ENCODE assay signal across 25 cellular contexts in the genomic region with DNA sequence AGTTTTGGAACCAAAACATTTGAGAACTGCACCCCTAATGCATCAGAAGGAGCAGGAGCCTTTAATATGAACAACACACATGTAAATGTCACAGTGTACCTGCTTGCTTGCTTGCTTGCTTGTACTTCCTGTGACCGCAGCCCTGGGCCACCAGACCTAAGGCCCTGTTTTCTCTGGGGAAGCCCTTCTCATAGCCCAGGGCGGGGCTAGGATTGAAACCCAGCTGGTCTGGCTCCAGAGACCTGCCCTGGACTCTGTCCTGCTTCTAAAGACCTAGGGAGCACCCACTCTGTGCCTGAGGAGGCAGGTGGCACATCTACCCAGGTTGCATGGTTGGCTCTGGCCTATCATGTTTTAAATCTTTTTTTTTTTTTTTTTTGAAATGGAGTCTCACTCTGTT. TPM values are rescaled to one million over a fixed set of nuclear protein-coding genes. Genes with fewer than 3 reads are reported as not detected.
DNase-seq lines count a peak whose midpoint lies in the region; ATAC-seq and TF ChIP-seq lines count a peak whose summit lies in the region.
"Had no signal": no experiment of that assay in that cellular context is flagged by ENCODE, and none has a peak within 500 bp of the region (broad histone marks: within the 10 kb centered on the region; RNA-seq: fewer than 3 reads in every experiment).

No MANE protein-coding gene starts in this region.

- ATAC-seq in activated CD8-positive, alpha-beta memory T cell treated with anti-CD3 and anti-CD28 coated beads, Interleukin-2, amount 10 ng/mL, durations not matched to agents 7 days and 5 days: peak; percentile 30
- peak; percentile 75 for ATAC-seq in memory B cell (ENCODE audit: low read depth)
- ATAC-seq in HG02588 (IDR thresholded peaks at IDR 0.05; ENCODE audit: unreplicated experiment): no peak
- ATAC-seq in GM18873 (IDR thresholded peaks at IDR 0.05; ENCODE audit: low FRiP score, unreplicated experiment): no peak
- ATAC-seq: body of pancreas, natural killer cell had no signal

- CTCF ChIA-PET in activated CD8-positive, alpha-beta memory T cell treated with anti-CD3 and anti-CD28 coated beads, Interleukin-2, amount 10 ng/mL, durations not matched to agents 7 days and 5 days (lab: Charles Lee): interaction anchor here (0.7 kb wide), 1 partner anchor 40 kb away, joined by 3 read pairs; no protein-coding TSS in a partner anchor
- CTCF ChIA-PET in mammary epithelial cell (lab: Charles Lee; ENCODE audit: low non-redundant PET) (no interaction called here), MCF 10A (lab: Yijun Ruan, JAX) (interaction anchor here (0.7 to 1.7 kb wide), 2 partner anchors 21 to 41 kb away, joined by 3 read pairs; no protein-coding TSS in a partner anchor)

- BruUV-seq in mammary epithelial cell (replicated peaks; lab: Mats Ljungman, UMichigan) (no TSS peak), MCF 10A (replicated peaks; lab: Mats Ljungman, UMichigan) (no TSS peak)

- H3K9me3 ChIP-seq in MM.1S (replicated peaks; ENCODE audit: insufficient read depth, low read length) (no peaks in the 10 kb centered on the region), mammary epithelial cell (replicated peaks; ENCODE audit: insufficient read depth, low read length) (no peaks in the 10 kb centered on the region)
- H3K9me3 ChIP-seq: adrenal gland, body of pancreas, left ventricle myocardium inferior had no signal

- no peak for DNase-seq in activated CD8-positive, alpha-beta memory T cell treated with anti-CD3 and anti-CD28 coated beads, Interleukin-2, amount 10 ng/mL, durations not matched to agents 7 days and 5 days
- no peak for DNase-seq in activated CD8-positive, alpha-beta memory T cell treated with anti-CD3 and anti-CD28 coated beads, Interleukin-2, amount 50 U/mL, for 48 hours
- DNase-seq in MM.1S: peak; percentile 37
- DNase-seq in memory B cell (ENCODE audit: low spot score in 2 of 2): peak in 1 of 2 donors; percentile 27
- DNase-seq in mammary epithelial cell: no peak
- no peak for DNase-seq in MCF 10A (ENCODE audit: unreplicated experiment)
- DNase-seq: activated CD4-positive, alpha-beta T cell treated with anti-CD3 and anti-CD28 coated beads, Interleukin-2, amount 50 U/mL, for 4 hours; activated naive CD4-positive, alpha-beta T cell treated with anti-CD3 and anti-CD28 coated beads for 36 hours; adrenal gland; body of pancreas; CD4-positive, alpha-beta memory T cell; EL; left ventricle myocardium inferior; natural killer cell; NCI-H1105 treated with DMSO at 0.1 percent for 48 hours; NCI-H2029; NCI-H526; stimulated activated CD8-positive, alpha-beta memory T cell treated with anti-CD3 and anti-CD28 coated beads, Interleukin-4, amount 100 ng/mL, for 48 hours; T-helper 1 cell had no signal

- H3K27me3 ChIP-seq in MM.1S (replicated peaks; ENCODE audit: insufficient read depth, low read length) (no peaks in the 10 kb centered on the region), mammary epithelial cell (ENCODE audit: insufficient read depth, low read length) (no peaks in the 10 kb centered on the region)
- H3K27me3 ChIP-seq: adrenal gland, body of pancreas had no signal

- H3K4me2 ChIP-seq in MM.1S (ENCODE audit: low read depth, low read length) (no peak overlapping the region), mammary epithelial cell (ENCODE audit: insufficient read depth, low read depth, low read length) (no peak overlapping the region)

- no peaks in the 10 kb centered on the region for H3K36me3 Mint-ChIP-seq in activated CD8-positive, alpha-beta memory T cell treated with anti-CD3 and anti-CD28 coated beads, Interleukin-2, amount 10 ng/mL, durations not matched to agents 7 days and 5 days
- H3K36me3 Mint-ChIP-seq in memory B cell: peaks cover 17% of the 10 kb centered on the region
- H3K36me3 Mint-ChIP-seq in MCF 10A (ENCODE audit: insufficient read depth, unreplicated experiment): no peaks in the 10 kb centered on the region
- H3K36me3 Mint-ChIP-seq: CD4-positive, alpha-beta memory T cell; mesothelial cell of epicardium; natural killer cell; type B pancreatic cell had no signal

- no peak for TF ChIP-seq CTCF in MM.1S (IDR thresholded peaks at IDR 0.05; ENCODE audit: low read length)
- no peak for TF ChIP-seq CTCF in mammary epithelial cell (conservative IDR thresholded peaks at IDR 0.05 in 1 of 2, IDR thresholded peaks at IDR 0.05 in 1 of 2; ENCODE audit: extremely low read depth in 1 of 2, insufficient read depth in 1 of 2, low read depth in 1 of 2, low read length in 2 of 2)
- TF ChIP-seq CTCF in MCF 10A (IDR thresholded peaks at IDR 0.05; ENCODE audit: unreplicated experiment): no peak

- in situ Hi-C loops in mammary epithelial cell (cut with MboI; ENCODE audit: low sequenced_read_pairs in 2 of 2): no loop called here

- H3K9ac ChIP-seq in MM.1S (ENCODE audit: low read length) (no peak overlapping the region), mammary epithelial cell (ENCODE audit: insufficient read depth, low read length) (no peak overlapping the region)

- no peak overlapping the region for H3K27ac Mint-ChIP-seq in activated CD8-positive, alpha-beta memory T cell treated with anti-CD3 and anti-CD28 coated beads, Interleukin-2, amount 10 ng/mL, durations not matched to agents 7 days and 5 days
- H3K27ac Mint-ChIP-seq in memory B cell (peak overlapping the region; percentile 76), MCF 10A (ENCODE audit: low read depth, unreplicated experiment) (no peak overlapping the region)
- H3K27ac Mint-ChIP-seq: activated naive CD4-positive, alpha-beta T cell treated with anti-CD3 and anti-CD28 coated beads for 36 hours; activated T-helper 1 cell treated with anti-CD3 and anti-CD28 coated beads, Interleukin-12 subunit alpha, Interleukin-12 subunit beta, Interleukin-2, Interleukin-4 antibody, amounts not matched to agents 30 ng/mL and 10 ng/mL and 1 ng/mL, durations not matched to agents 14 hours and 24 hours and 36 hours; mesothelial cell of epicardium; natural killer cell; type B pancreatic cell had no signal

- peaks cover 19% of the 10 kb centered on the region for H3K4me1 Mint-ChIP-seq in activated CD8-positive, alpha-beta memory T cell treated with anti-CD3 and anti-CD28 coated beads, Interleukin-2, amount 10 ng/mL, durations not matched to agents 7 days and 5 days
- peaks cover 25% of the 10 kb centered on the region for H3K4me1 Mint-ChIP-seq in memory B cell
- no peaks in the 10 kb centered on the region for H3K4me1 Mint-ChIP-seq in MCF 10A (ENCODE audit: insufficient read depth, unreplicated experiment)
- H3K4me1 Mint-ChIP-seq: CD4-positive, alpha-beta memory T cell had no signal

- H3K9me3 Mint-ChIP-seq in activated CD8-positive, alpha-beta memory T cell treated with anti-CD3 and anti-CD28 coated beads, Interleukin-2, amount 10 ng/mL, durations not matched to agents 7 days and 5 days (ENCODE audit: low read depth): no peaks in the 10 kb centered on the region
- H3K9me3 Mint-ChIP-seq in memory B cell (no peaks in the 10 kb centered on the region), MCF 10A (ENCODE audit: unreplicated experiment) (no peaks in the 10 kb centered on the region)
- H3K9me3 Mint-ChIP-seq: activated naive CD4-positive, alpha-beta T cell treated with anti-CD3 and anti-CD28 coated beads for 36 hours; activated T-helper 1 cell treated with anti-CD3 and anti-CD28 coated beads, Interleukin-12 subunit alpha, Interleukin-12 subunit beta, Interleukin-2, Interleukin-4 antibody, amounts not matched to agents 30 ng/mL and 10 ng/mL and 1 ng/mL, durations not matched to agents 14 hours and 24 hours and 36 hours; CD4-positive, alpha-beta memory T cell; mesothelial cell of epicardium; natural killer cell; type B pancreatic cell had no signal

- WGBS in mammary epithelial cell (ENCODE audit: low coverage, missing lambda C conversion rate): 96% methylated on average over 2 of the region's 2 CpGs

- intact Hi-C loops in mammary epithelial cell (cut with micrococcal nuclease): no loop called here
- intact Hi-C loops in MCF 10A (cut with micrococcal nuclease): no loop called here

- no peaks in the 10 kb centered on the region for H3K36me3 ChIP-seq in MM.1S (replicated peaks; ENCODE audit: insufficient read depth, low read length)
- H3K36me3 ChIP-seq in mammary epithelial cell (ENCODE audit: insufficient read depth, low read length): peaks cover 2% of the 10 kb centered on the region

- H3K27ac ChIP-seq in MM.1S (ENCODE audit: low read length): no peak overlapping the region; the same call in 1 of the 2 replicates
- no peak overlapping the region for H3K27ac ChIP-seq in mammary epithelial cell (ENCODE audit: insufficient read depth, low read depth, low read length)
- H3K27ac ChIP-seq: 22Rv1, body of pancreas, left ventricle myocardium inferior had no signal

- peaks cover 4% of the 10 kb centered on the region for H3K27me3 Mint-ChIP-seq in activated CD8-positive, alpha-beta memory T cell treated with anti-CD3 and anti-CD28 coated beads, Interleukin-2, amount 10 ng/mL, durations not matched to agents 7 days and 5 days
- no peaks in the 10 kb centered on the region for H3K27me3 Mint-ChIP-seq in memory B cell
- no peaks in the 10 kb centered on the region for H3K27me3 Mint-ChIP-seq in MCF 10A (ENCODE audit: insufficient read depth, unreplicated experiment)
- H3K27me3 Mint-ChIP-seq: type B pancreatic cell had no signal

- H3F3A ChIP-seq in MM.1S (ENCODE audit: insufficient read depth, low read length): no peaks in the 10 kb centered on the region

- H3K4me3 ChIP-seq in MM.1S (ENCODE audit: low read length) (no peak overlapping the region), mammary epithelial cell (replicated peaks in 1 of 3; ENCODE audit: insufficient read depth in 1 of 3, low read depth in 2 of 3, low read length in 3 of 3) (no peak overlapping the region)
- H3K4me3 ChIP-seq: adrenal gland, body of pancreas, left ventricle myocardium inferior had no signal

- H3K4me1 ChIP-seq in MM.1S (ENCODE audit: low read length): peaks cover 10% of the 10 kb centered on the region; the same call in 1 of the 2 replicates
- H3K4me1 ChIP-seq in mammary epithelial cell (ENCODE audit: insufficient read depth, low read length): no peaks in the 10 kb centered on the region
- H3K4me1 ChIP-seq: left ventricle myocardium inferior had no signal

- H4K20me1 ChIP-seq in MM.1S (ENCODE audit: insufficient read depth, low read length) (no peaks in the 10 kb centered on the region), mammary epithelial cell (ENCODE audit: insufficient read depth, low read length) (no peaks in the 10 kb centered on the region)

- H3K4me3 Mint-ChIP-seq in activated CD8-positive, alpha-beta memory T cell treated with anti-CD3 and anti-CD28 coated beads, Interleukin-2, amount 10 ng/mL, durations not matched to agents 7 days and 5 days: no peak overlapping the region
- H3K4me3 Mint-ChIP-seq in memory B cell (no peak overlapping the region), MCF 10A (ENCODE audit: unreplicated experiment) (no peak overlapping the region)
- H3K4me3 Mint-ChIP-seq: activated naive CD4-positive, alpha-beta T cell treated with anti-CD3 and anti-CD28 coated beads for 36 hours; activated T-helper 1 cell treated with anti-CD3 and anti-CD28 coated beads, Interleukin-12 subunit alpha, Interleukin-12 subunit beta, Interleukin-2, Interleukin-4 antibody, amounts not matched to agents 30 ng/mL and 10 ng/mL and 1 ng/mL, durations not matched to agents 14 hours and 24 hours and 36 hours; CD4-positive, alpha-beta memory T cell; mesothelial cell of epicardium; natural killer cell; type B pancreatic cell had no signal

- H3K9me2 ChIP-seq in MM.1S (replicated peaks; ENCODE audit: insufficient read depth, low read length): no peaks in the 10 kb centered on the region

- H3K79me2 ChIP-seq in MM.1S (ENCODE audit: low read length): no peaks in the 10 kb centered on the region
- H3K79me2 ChIP-seq in mammary epithelial cell (ENCODE audit: insufficient read depth, low read length): no peaks in the 10 kb centered on the region

- POLR2A ChIA-PET in MCF 10A (lab: Yijun Ruan, JAX): interaction anchor here (0.7 kb wide), 1 partner anchor 11 kb away, joined by 3 read pairs; no protein-coding TSS in a partner anchor

- H2AFZ ChIP-seq in MM.1S (ENCODE audit: low read length) (no peak overlapping the region), mammary epithelial cell (ENCODE audit: low read depth, low read length) (no peak overlapping the region)

- dilution Hi-C loops in mammary epithelial cell (cut with HindIII; ENCODE audit: low sequenced_read_pairs): no loop called here

RNA-seq across cellular contexts. Expression of gene MCM5, which starts 7.6 kb away (rescaled TPM):
- total RNA-seq in activated CD8-positive, alpha-beta memory T cell treated with anti-CD3 and anti-CD28 coated beads, Interleukin-2, amount 10 ng/mL, durations not matched to agents 7 days and 5 days: 100 to 1,000 TPM; 271 to 329 TPM
- total RNA-seq in mammary epithelial cell (10 to 100 TPM; 12.0 to 72.5 TPM), MCF 10A (2022) (26.2 and 35.0 TPM in 2 replicates)
- 91.1 TPM for polyA plus RNA-seq in mammary epithelial cell
- 92.6 TPM for polyA minus RNA-seq in mammary epithelial cell

RNA-seq across cellular contexts. Expression of gene HMOX1, which starts 11.5 kb away (rescaled TPM):
- 1 to 10 TPM in 1 of 2 experiments, under 1 TPM in 1; 0.88 to 6.0 TPM for total RNA-seq in activated CD8-positive, alpha-beta memory T cell treated with anti-CD3 and anti-CD28 coated beads, Interleukin-2, amount 10 ng/mL, durations not matched to agents 7 days and 5 days
- 100 to 1,000 TPM in 1 of 2 donors, 10 to 100 TPM in 1; 14.1 to 217 TPM for total RNA-seq in mammary epithelial cell
- polyA plus RNA-seq in mammary epithelial cell: 9.2 TPM
- polyA minus RNA-seq in mammary epithelial cell: 12.8 TPM
- 1.9 and 2.5 TPM in 2 replicates for total RNA-seq in MCF 10A (2022)

Comparison
In these comparisons a context has a peak if more than half of its experiments do, and no peak if none do; other contexts are left out.
1. ATAC-seq: peak in activated CD8-positive, alpha-beta memory T cell treated with anti-CD3 and anti-CD28 coated beads, Interleukin-2, amount 10 ng/mL, durations not matched to agents 7 days and 5 days (single experiment) and memory B cell (single experiment); none in HG02588 (single experiment) and GM18873 (single experiment).